In the genomic region with DNA sequence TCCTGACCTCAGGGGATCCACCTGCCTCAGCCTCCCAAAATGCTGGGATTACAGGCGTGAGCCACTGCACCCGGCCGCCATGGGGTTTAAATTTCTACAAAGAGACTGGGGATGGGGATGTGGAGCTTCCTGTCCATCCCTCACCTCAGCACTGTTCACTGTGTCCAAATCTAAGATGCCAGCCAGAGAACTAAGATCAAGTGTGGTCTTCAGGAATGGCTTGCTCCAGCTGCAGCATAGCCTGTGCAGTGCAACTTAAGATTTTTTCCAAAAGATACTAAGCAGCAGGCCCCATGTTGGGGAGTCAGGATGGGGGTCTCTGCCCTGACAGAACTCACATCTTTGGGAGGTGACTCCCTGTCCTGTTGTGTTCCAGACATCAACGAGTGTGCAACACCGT, we compare ENCODE assay signal across 2 cellular contexts.
TF ChIP-seq lines count a peak whose summit lies in the region.

No MANE protein-coding gene starts in this region.

TF ChIP-seq in WTC11, 78 proteins besides CTCF, POLR2A, EP300 and RAD21:
- TF ChIP-seq MXD4 (CRISPR knock-in tag; IDR thresholded peaks at IDR 0.05; ENCODE audit: borderline replicate concordance) (no peak), SMAD3 (CRISPR knock-in tag; IDR thresholded peaks at IDR 0.05; ENCODE audit: borderline replicate concordance) (no peak), ZNF232 (CRISPR knock-in tag; IDR thresholded peaks at IDR 0.05) (no peak), ZBTB21 (CRISPR knock-in tag; IDR thresholded peaks at IDR 0.05; ENCODE audit: borderline replicate concordance) (no peak), IRF2 (CRISPR knock-in tag; IDR thresholded peaks at IDR 0.05; ENCODE audit: borderline replicate concordance, low read depth) (no peak)
- TF ChIP-seq, protein P1, sequence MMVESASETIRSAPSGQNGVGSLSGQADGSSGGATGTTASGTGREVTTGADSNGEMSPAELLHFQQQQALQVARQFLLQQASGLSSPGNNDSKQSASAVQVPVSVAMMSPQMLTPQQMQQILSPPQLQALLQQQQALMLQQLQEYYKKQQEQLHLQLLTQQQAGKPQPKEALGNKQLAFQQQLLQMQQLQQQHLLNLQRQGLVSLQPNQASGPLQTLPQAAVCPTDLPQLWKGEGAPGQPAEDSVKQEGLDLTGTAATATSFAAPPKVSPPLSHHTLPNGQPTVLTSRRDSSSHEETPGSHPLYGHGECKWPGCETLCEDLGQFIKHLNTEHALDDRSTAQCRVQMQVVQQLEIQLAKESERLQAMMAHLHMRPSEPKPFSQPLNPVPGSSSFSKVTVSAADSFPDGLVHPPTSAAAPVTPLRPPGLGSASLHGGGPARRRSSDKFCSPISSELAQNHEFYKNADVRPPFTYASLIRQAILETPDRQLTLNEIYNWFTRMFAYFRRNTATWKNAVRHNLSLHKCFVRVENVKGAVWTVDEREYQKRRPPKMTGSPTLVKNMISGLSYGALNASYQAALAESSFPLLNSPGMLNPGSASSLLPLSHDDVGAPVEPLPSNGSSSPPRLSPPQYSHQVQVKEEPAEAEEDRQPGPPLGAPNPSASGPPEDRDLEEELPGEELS (CRISPR knock-in tag; IDR thresholded peaks at IDR 0.05) = no peak

TF ChIP-seq in K562, 482 proteins besides CTCF, POLR2A, EP300 and RAD21:
- TF ChIP-seq TCF7L2 (IDR thresholded peaks at IDR 0.05; ENCODE audit: low read depth, low read length) = no peak
- no peak for TF ChIP-seq FOXJ3 (CRISPR knock-in tag; IDR thresholded peaks at IDR 0.05)
- TF ChIP-seq, protein P2, sequence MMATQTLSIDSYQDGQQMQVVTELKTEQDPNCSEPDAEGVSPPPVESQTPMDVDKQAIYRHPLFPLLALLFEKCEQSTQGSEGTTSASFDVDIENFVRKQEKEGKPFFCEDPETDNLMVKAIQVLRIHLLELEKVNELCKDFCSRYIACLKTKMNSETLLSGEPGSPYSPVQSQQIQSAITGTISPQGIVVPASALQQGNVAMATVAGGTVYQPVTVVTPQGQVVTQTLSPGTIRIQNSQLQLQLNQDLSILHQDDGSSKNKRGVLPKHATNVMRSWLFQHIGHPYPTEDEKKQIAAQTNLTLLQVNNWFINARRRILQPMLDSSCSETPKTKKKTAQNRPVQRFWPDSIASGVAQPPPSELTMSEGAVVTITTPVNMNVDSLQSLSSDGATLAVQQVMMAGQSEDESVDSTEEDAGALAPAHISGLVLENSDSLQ (IDR thresholded peaks at IDR 0.05) = no peak
- TF ChIP-seq RBM25 (IDR thresholded peaks at IDR 0.05; ENCODE audit: low read depth, low read length, severe bottlenecking) = peak; percentile 51
TF ChIP-seq in K562: peak in this region for 1.
